ENCODE assay signal across 17 cellular contexts in genomic region chr3:58384381-58385090, GRCh38. TPM values are rescaled to one million over a fixed set of nuclear protein-coding genes. Genes with fewer than 3 reads are reported as not detected.
DNase-seq lines count a peak whose midpoint lies in the region; ATAC-seq and TF ChIP-seq lines count a peak whose summit lies in the region.
"Had no signal": no experiment of that assay in that cellular context is flagged by ENCODE, and none has a peak within 500 bp of the region (broad histone marks: within the 10 kb centered on the region; RNA-seq: fewer than 3 reads in every experiment).

No MANE protein-coding gene starts in this region.

- no peak overlapping the region for H2AFZ ChIP-seq in GM23338

- H3K4me3 Mint-ChIP-seq in GM23338 (no peak overlapping the region), endodermal cell (no peak overlapping the region)
- H3K4me3 Mint-ChIP-seq in stimulated activated effector memory CD8-positive, alpha-beta T cell treated with anti-CD3 and anti-CD28 coated beads, Interleukin-12 subunit alpha, Interleukin-12 subunit beta, amount 100 ng/mL, for 72 hours = no peak overlapping the region
- H3K4me3 Mint-ChIP-seq: CD4-positive, CD25-positive, alpha-beta regulatory T cell had no signal

- H3K27ac ChIP-seq in GM23338 (ENCODE audit: low read depth) (peak overlapping the region; percentile 33; the same call in 1 of the 2 replicates), SJSA1 (peak overlapping the region; percentile 52), endodermal cell (ENCODE audit: low read depth, low read length) (no peak overlapping the region), sigmoid colon (peak overlapping the region in 3 of 4 donors; percentile 9 to 56 (median 50)), ascending aorta (no peak overlapping the region)
- H3K27ac ChIP-seq: HL-60, ovary had no signal

- H3K4me3 ChIP-seq in GM23338 = no peak overlapping the region
- no peak overlapping the region for H3K4me3 ChIP-seq in SJSA1
- no peak overlapping the region for H3K4me3 ChIP-seq in endodermal cell (ENCODE audit: low read length)
- H3K4me3 ChIP-seq in sigmoid colon = no peak overlapping the region
- no peak overlapping the region for H3K4me3 ChIP-seq in H7 (ENCODE audit: insufficient read depth, low read depth, low read length)
- H3K4me3 ChIP-seq in ascending aorta = no peak overlapping the region
- H3K4me3 ChIP-seq: heart right ventricle, ovary had no signal

- no peak for ATAC-seq in GM23338
- ATAC-seq in stimulated activated effector memory CD8-positive, alpha-beta T cell treated with anti-CD3 and anti-CD28 coated beads, Interleukin-12 subunit alpha, Interleukin-12 subunit beta, amount 100 ng/mL, for 72 hours = no peak
- ATAC-seq in GM19351 (IDR thresholded peaks at IDR 0.05; ENCODE audit: unreplicated experiment) = no peak

- intact Hi-C loops in sigmoid colon (cut with DNase I) (no loop called here), ascending aorta (cut with DNase I) (no loop called here)

- no peaks in the 10 kb centered on the region for H4K20me1 ChIP-seq in GM23338 (replicated peaks; ENCODE audit: insufficient read depth)

- no peaks in the 10 kb centered on the region for H3K79me2 ChIP-seq in GM23338 (replicated peaks; ENCODE audit: insufficient read depth)

- H3K9ac ChIP-seq in endodermal cell (ENCODE audit: extremely low read depth, low read length, poor library complexity, severe bottlenecking) = no peak overlapping the region

- H3K36me3 ChIP-seq in GM23338 (ENCODE audit: insufficient read depth) = no peaks in the 10 kb centered on the region
- 0 out of 2 replicates have a peak, but pooled peaks cover 3% of the 10 kb centered on the region for H3K36me3 ChIP-seq in SJSA1
- no peaks in the 10 kb centered on the region for H3K36me3 ChIP-seq in endodermal cell (ENCODE audit: control insufficient read depth, insufficient read depth, low read length)
- no peaks in the 10 kb centered on the region for H3K36me3 ChIP-seq in sigmoid colon
- no peaks in the 10 kb centered on the region for H3K36me3 ChIP-seq in H7 (replicated peaks; ENCODE audit: control insufficient read depth, insufficient read depth, low read length)
- peaks cover 0 to 7% of the 10 kb centered on the region in 2 donors for H3K36me3 ChIP-seq in ascending aorta
- H3K36me3 ChIP-seq: ovary had no signal

- no peak for TF ChIP-seq POLR2A in sigmoid colon (IDR thresholded peaks at IDR 0.05)

- no peaks in the 10 kb centered on the region for H3K27me3 ChIP-seq in GM23338 (ENCODE audit: insufficient read depth)
- no peaks in the 10 kb centered on the region for H3K27me3 ChIP-seq in SJSA1 (replicated peaks)
- no peaks in the 10 kb centered on the region for H3K27me3 ChIP-seq in endodermal cell (ENCODE audit: control insufficient read depth, insufficient read depth, low read length, poor library complexity, severe bottlenecking)
- H3K27me3 ChIP-seq in sigmoid colon = no peaks in the 10 kb centered on the region
- no peaks in the 10 kb centered on the region for H3K27me3 ChIP-seq in H7 (ENCODE audit: control insufficient read depth, insufficient read depth, low read length)
- no peaks in the 10 kb centered on the region for H3K27me3 ChIP-seq in ascending aorta
- H3K27me3 ChIP-seq: heart right ventricle, ovary had no signal

- H3K9me3 ChIP-seq in SJSA1 (replicated peaks) (no peaks in the 10 kb centered on the region), endodermal cell (ENCODE audit: control insufficient read depth, low read length) (no peaks in the 10 kb centered on the region), sigmoid colon (no peaks in the 10 kb centered on the region), ascending aorta (no peaks in the 10 kb centered on the region)
- H3K9me3 ChIP-seq: heart right ventricle, ovary had no signal

- H3K4me2 ChIP-seq in GM23338 = no peak overlapping the region

- H3K27ac Mint-ChIP-seq in GM23338 = no peak overlapping the region
- peak overlapping the region; percentile 7 for H3K27ac Mint-ChIP-seq in endodermal cell
- no peak overlapping the region for H3K27ac Mint-ChIP-seq in stimulated activated effector memory CD8-positive, alpha-beta T cell treated with anti-CD3 and anti-CD28 coated beads, Interleukin-12 subunit alpha, Interleukin-12 subunit beta, amount 100 ng/mL, for 72 hours

- H3K9me3 Mint-ChIP-seq in GM23338 (no peaks in the 10 kb centered on the region), endodermal cell (no peaks in the 10 kb centered on the region)
- no peaks in the 10 kb centered on the region for H3K9me3 Mint-ChIP-seq in stimulated activated effector memory CD8-positive, alpha-beta T cell treated with anti-CD3 and anti-CD28 coated beads, Interleukin-12 subunit alpha, Interleukin-12 subunit beta, amount 100 ng/mL, for 72 hours

- H3K4me1 ChIP-seq in GM23338 (ENCODE audit: insufficient read depth) (peaks cover 22% of the 10 kb centered on the region), SJSA1 (replicated peaks) (peaks cover 52% of the 10 kb centered on the region), endodermal cell (ENCODE audit: control insufficient read depth, insufficient read depth, low read length) (peaks cover 5% of the 10 kb centered on the region), sigmoid colon (peaks cover 0 to 54% (median 44%) of the 10 kb centered on the region in 4 donors), ascending aorta (no peaks in the 10 kb centered on the region)

- 91 to 92% methylated on average over 3 of the region's 3 CpGs for WGBS in endodermal cell (ENCODE audit: insufficient coverage in 1 of 2, insufficient read length in 1 of 2), 2 experiments
- WGBS in sigmoid colon, 2 donors = 85 to 88% methylated on average over 3 of the region's 3 CpGs

- H3K9me2 ChIP-seq in GM23338 (ENCODE audit: insufficient read depth) = no peaks in the 10 kb centered on the region

- no peak for TF ChIP-seq EP300 in sigmoid colon (IDR thresholded peaks at IDR 0.05)

- H3K27me3 Mint-ChIP-seq in GM23338 (ENCODE audit: insufficient read depth, low read depth, poor library complexity) (peaks cover 7% of the 10 kb centered on the region), endodermal cell (ENCODE audit: insufficient read depth) (no peaks in the 10 kb centered on the region)
- H3K27me3 Mint-ChIP-seq: CD4-positive, CD25-positive, alpha-beta regulatory T cell had no signal

- no peaks in the 10 kb centered on the region for H3K36me3 Mint-ChIP-seq in GM23338 (ENCODE audit: low read depth)
- no peaks in the 10 kb centered on the region for H3K36me3 Mint-ChIP-seq in endodermal cell (ENCODE audit: low read depth)
- H3K36me3 Mint-ChIP-seq in stimulated activated effector memory CD8-positive, alpha-beta T cell treated with anti-CD3 and anti-CD28 coated beads, Interleukin-12 subunit alpha, Interleukin-12 subunit beta, amount 100 ng/mL, for 72 hours = peaks cover 35% of the 10 kb centered on the region

- peaks cover 29% of the 10 kb centered on the region for H3K4me1 Mint-ChIP-seq in GM23338
- peaks cover 46% of the 10 kb centered on the region for H3K4me1 Mint-ChIP-seq in endodermal cell
- H3K4me1 Mint-ChIP-seq in stimulated activated effector memory CD8-positive, alpha-beta T cell treated with anti-CD3 and anti-CD28 coated beads, Interleukin-12 subunit alpha, Interleukin-12 subunit beta, amount 100 ng/mL, for 72 hours = peaks cover 10% of the 10 kb centered on the region

- no peaks in the 10 kb centered on the region for H3F3A ChIP-seq in GM23338 (replicated peaks; ENCODE audit: low read depth)

- no peak for DNase-seq in GM23338 (ENCODE audit: low spot score)
- DNase-seq in SJSA1 (ENCODE audit: low read depth in 1 of 2, low spot score in 2 of 2) = no peak
- DNase-seq in endodermal cell = no peak
- DNase-seq in sigmoid colon = no peak
- DNase-seq in H7 = no peak
- DNase-seq in ascending aorta (ENCODE audit: low spot score in 2 of 2) = no peak
- DNase-seq in stimulated activated effector memory CD8-positive, alpha-beta T cell treated with anti-CD3 and anti-CD28 coated beads, Interleukin-12 subunit alpha, Interleukin-12 subunit beta, amount 100 ng/mL, for 72 hours (ENCODE audit: low spot score in 2 of 2) = no peak
- DNase-seq: CD4-positive, CD25-positive, alpha-beta regulatory T cell; GF-D8; heart right ventricle; NCI-H510A; ovary; RPMI8226; stimulated activated CD4-positive, alpha-beta T cell treated with anti-CD3 and anti-CD28 coated beads, Interleukin-1b, Interleukin-23, amount 100 ng/mL, for 48 hours; stimulated activated naive CD4-positive, alpha-beta T cell treated with Interleukin-2 at 50 U/mL for 16 hours had no signal

- TF ChIP-seq CTCF in GM23338 (conservative IDR thresholded peaks at IDR 0.05; ENCODE audit: low read depth in 2 of 2) (no peak), endodermal cell (conservative IDR thresholded peaks at IDR 0.05) (no peak), sigmoid colon (IDR thresholded peaks at IDR 0.05) (no peak), ascending aorta (IDR thresholded peaks at IDR 0.05) (no peak)

TF ChIP-seq in GM23338, 12 proteins besides CTCF, POLR2A, EP300 and RAD21 (continues in another document):
- TF ChIP-seq ZNF114 (CRISPR knock-in tag; IDR thresholded peaks at IDR 0.05) (no peak), JUNB (IDR thresholded peaks at IDR 0.05; ENCODE audit: unreplicated experiment) (no peak)

RNA-seq across cellular contexts. Expression of gene PDHB, which starts 49.1 kb away (rescaled TPM):
- total RNA-seq in GM23338 (2014; rRNA removed; shearing (Covaris generic)) = 153 and 222 TPM in 2 replicates
- polyA plus RNA-seq in GM23338 (2016; fragmentation: Nextera tagmentation; extraction: Ambion mirVana) = 161 and 172 TPM in 2 replicates
- total RNA-seq in SJSA1 (2014; rRNA removed; shearing (Covaris generic)) = 147 and 154 TPM in 2 replicates
- total RNA-seq in endodermal cell = 100 to 1,000 TPM; 127 to 159 TPM
- polyA plus RNA-seq in endodermal cell (2013, experiment 1 of 2) = 108 TPM
- polyA plus RNA-seq in endodermal cell (2013, experiment 2 of 2) = 102 TPM
- total RNA-seq in sigmoid colon = 100 to 1,000 TPM in 2 of 4 donors, 10 to 100 TPM in 2; 92.0 to 105 (median 98.9) TPM
- 100 to 1,000 TPM in 2 of 3 donors, 10 to 100 TPM in 1; 69.4 to 120 (median 111) TPM for polyA plus RNA-seq in sigmoid colon
- 206 and 219 TPM in 2 replicates for total RNA-seq in H7 (2014; rRNA removed; shearing (Covaris generic))
- 30.7 TPM for total RNA-seq in ascending aorta

RNA-seq across cellular contexts. Expression of gene PXK, which starts 51.8 kb away (rescaled TPM):
- total RNA-seq in GM23338 (2014; rRNA removed; shearing (Covaris generic)) = 6.5 and 9.1 TPM in 2 replicates
- polyA plus RNA-seq in GM23338 (2016; fragmentation: Nextera tagmentation; extraction: Ambion mirVana) (6.4 and 7.0 TPM in 2 replicates), sigmoid colon (10 to 100 TPM in 1 of 3 donors, 1 to 10 TPM in 2; 6.9 to 16.4 (median 8.4) TPM)
- 6.5 and 13.3 TPM in 2 replicates for total RNA-seq in SJSA1 (2014; rRNA removed; shearing (Covaris generic))
- total RNA-seq in endodermal cell (10 to 100 TPM; 16.0 to 22.0 TPM), sigmoid colon (10 to 100 TPM; 30.3 to 58.7 (median 50.5) TPM), ascending aorta (14.8 TPM)
- 10.3 TPM for polyA plus RNA-seq in endodermal cell (2013, experiment 1 of 2)
- 10.2 TPM for polyA plus RNA-seq in endodermal cell (2013, experiment 2 of 2)
- 12.9 and 14.0 TPM in 2 replicates for total RNA-seq in H7 (2014; rRNA removed; shearing (Covaris generic))

Comparison
In these comparisons a context has a peak if more than half of its experiments do, and no peak if none do; other contexts are left out.
1. H3K27ac ChIP-seq: peak in GM23338 (single experiment), SJSA1 (single experiment) and sigmoid colon (3 of 4); none in endodermal cell (single experiment) and ascending aorta (0 of 2).